In the genomic region with DNA sequence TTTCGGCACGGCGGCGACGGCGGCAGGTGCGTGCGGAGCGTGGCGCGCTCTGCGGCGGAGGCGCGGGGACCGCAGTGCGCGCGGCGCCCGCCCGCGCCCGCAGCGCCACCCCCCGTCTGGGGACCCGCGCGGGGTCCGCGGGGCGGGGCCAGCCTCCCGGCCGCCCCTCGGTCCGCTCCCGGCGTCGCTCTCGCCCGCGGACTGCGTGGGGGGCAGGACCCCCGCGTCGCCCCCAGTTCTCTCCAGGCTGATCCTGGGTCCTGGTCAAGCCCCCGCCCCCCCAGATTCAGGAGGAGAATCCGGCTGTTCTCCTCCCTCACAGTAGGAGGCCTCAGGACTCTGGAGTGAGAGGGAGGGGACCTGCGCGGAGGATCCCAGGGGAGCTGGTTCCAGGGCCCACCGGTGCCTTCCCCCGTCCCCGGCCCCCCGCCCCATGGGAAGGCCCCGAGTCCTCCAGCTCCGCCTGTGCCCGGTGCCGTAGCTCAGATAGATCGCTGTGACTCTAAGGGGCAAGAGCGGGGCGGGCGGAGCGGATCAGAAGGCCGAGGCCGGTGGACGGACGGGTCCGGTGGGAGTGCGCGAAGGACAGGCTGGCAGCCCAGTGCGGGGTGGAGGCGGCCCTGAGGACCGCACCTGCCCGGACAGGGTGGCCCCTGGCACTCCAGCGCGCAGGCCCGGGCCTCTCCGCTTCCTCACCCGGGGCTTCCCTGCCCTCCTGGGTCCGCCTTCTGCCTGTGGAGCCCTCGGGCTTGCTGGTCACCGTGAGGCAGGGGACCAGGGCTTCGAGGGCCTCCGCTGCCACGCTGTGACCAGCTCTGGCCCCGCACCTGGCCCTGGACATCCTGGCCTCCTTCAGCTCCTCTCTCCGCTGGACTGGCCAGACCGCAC, we compare ENCODE assay signal across 8 cellular contexts. TPM values are rescaled to one million over a fixed set of nuclear protein-coding genes. Genes with fewer than 3 reads are reported as not detected.
DNase-seq lines count a peak whose midpoint lies in the region.

A gene with protein sequence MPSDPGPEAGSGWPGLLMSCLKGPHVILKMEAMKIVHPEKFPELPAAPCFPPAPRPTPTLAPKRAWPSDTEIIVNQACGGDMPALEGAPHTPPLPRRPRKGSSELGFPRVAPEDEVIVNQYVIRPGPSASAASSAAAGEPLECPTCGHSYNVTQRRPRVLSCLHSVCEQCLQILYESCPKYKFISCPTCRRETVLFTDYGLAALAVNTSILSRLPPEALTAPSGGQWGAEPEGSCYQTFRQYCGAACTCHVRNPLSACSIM (minus strand): TSS at position 51 of the 888 bp plus-strand sequence. CDS start 1,028 bp downstream, outside the sequence.

- peaks cover 27% of the 10 kb centered on the region for H3K4me1 ChIP-seq in HUES6 (ENCODE audit: control insufficient read depth, insufficient read depth, low read length)

- peaks cover 3% of the 10 kb centered on the region; the same call in 1 of the 2 replicates for H3K36me3 ChIP-seq in HUES6 (ENCODE audit: control insufficient read depth, insufficient read depth, low read length)

- no peaks in the 10 kb centered on the region for H3K9me3 ChIP-seq in HUES6 (ENCODE audit: control insufficient read depth, insufficient read depth, low read depth, low read length)

- DNase-seq in NCI-H1105 (lab: John Stamatoyannopoulos, UW) (peak; percentile 18), NCI-H1105 treated with DMSO at 0.1 percent for 48 hours (lab: John Stamatoyannopoulos, UW) (no peak), astrocyte of the hippocampus (ENCODE audit: low read depth, low spot score) (peak; percentile 43), medulla oblongata (ENCODE audit: extremely low spot score) (no peak), NCI-H2107 (lab: John Stamatoyannopoulos, UW) (no peak)

- H3K9ac ChIP-seq in HUES6 (ENCODE audit: low read length), result peak within 1 kb of the TSS; percentile 5

- peaks cover 9% of the 10 kb centered on the region for H3K27me3 ChIP-seq in HUES6 (ENCODE audit: control insufficient read depth, insufficient read depth, low read length)
- peaks cover 4% of the 10 kb centered on the region for H3K27me3 ChIP-seq in layer of hippocampus (ENCODE audit: control insufficient read depth, insufficient read depth, low read length)

- H3K4me3 ChIP-seq in HUES6 (ENCODE audit: low read depth, low read length), result peak within 1 kb of the TSS; percentile 92

- no peak within 1 kb of the TSS for H3K27ac ChIP-seq in HUES6 (ENCODE audit: low read depth, low read length)
- H3K27ac ChIP-seq in layer of hippocampus (ENCODE audit: low read depth, low read length), result peak within 1 kb of the TSS; percentile 90
- peak within 1 kb of the TSS; percentile 79 for H3K27ac ChIP-seq in temporal lobe (ENCODE audit: low read depth, low read length)

RNA-seq across cellular contexts. Expression of the gene that starts here (rescaled TPM):
- 1.7 TPM for total RNA-seq in temporal lobe

Comparison
In these comparisons a context has a peak if more than half of its experiments do, and no peak if none do; other contexts are left out.
1. DNase-seq: peak in NCI-H1105 (single experiment) and astrocyte of the hippocampus (single experiment); none in NCI-H1105 treated with DMSO at 0.1 percent for 48 hours (single experiment), medulla oblongata (single experiment) and NCI-H2107 (single experiment).